Comparison of ENCODE assay signal across 11 cellular contexts in genomic region chr4:99574530-99575314, GRCh38. TPM values are rescaled to one million over a fixed set of nuclear protein-coding genes. Genes with fewer than 3 reads are reported as not detected.
A peak's percentile ranks its signal among the peaks of the same experiment; 100 is the strongest.
DNase-seq lines count a peak whose midpoint lies in the region; ATAC-seq, FAIRE-seq and TF ChIP-seq lines count a peak whose summit lies in the region.
"Had no signal": no experiment of that assay in that cellular context is flagged by ENCODE, and none has a peak within 500 bp of the region (broad histone marks: within the 10 kb centered on the region; RNA-seq: fewer than 3 reads in every experiment).

Gene MTTP (plus strand): TSS chr4:99574824. CDS start chr4:99574910, 86 bp downstream.

- H3K4me1 Mint-ChIP-seq in endodermal cell: peaks cover 5% of the 10 kb centered on the region

- intact Hi-C loops in pancreas (cut with DNase I): no loop called here
- intact Hi-C loops in Right ventricle myocardium superior (cut with DNase I): no loop called here
- intact Hi-C loops in sciatic nerve (cut with DNase I): no loop called here

- no peaks in the 10 kb centered on the region for H3K36me3 ChIP-seq in endodermal cell (ENCODE audit: control insufficient read depth, insufficient read depth, low read length)
- H3K36me3 ChIP-seq in pancreas: no peaks in the 10 kb centered on the region
- H3K36me3 ChIP-seq: BLaER1 had no signal

- no peaks in the 10 kb centered on the region for H3K9me3 ChIP-seq in endodermal cell (ENCODE audit: control insufficient read depth, low read length)
- H3K9me3 ChIP-seq in pancreas: no peaks in the 10 kb centered on the region
- H3K9me3 ChIP-seq: BLaER1 had no signal

- H3K4me1 ChIP-seq in endodermal cell (ENCODE audit: control insufficient read depth, insufficient read depth, low read length): no peaks in the 10 kb centered on the region
- no peaks in the 10 kb centered on the region for H3K4me1 ChIP-seq in pancreas
- H3K4me1 ChIP-seq: BLaER1 had no signal

- no peak for FAIRE-seq in pancreas (lab: Jason Lieb, UNC)

- 88 to 90% methylated on average over 1 to 3 of the region's 3 CpGs for WGBS in endodermal cell (ENCODE audit: insufficient coverage in 1 of 2, insufficient read length in 1 of 2), 2 experiments
- 79 to 83% methylated on average over 3 of the region's 3 CpGs for WGBS in pancreas, 2 donors

- ATAC-seq in GM21447 (IDR thresholded peaks at IDR 0.05; ENCODE audit: unreplicated experiment) (peak; percentile 87), HG03354 (IDR thresholded peaks at IDR 0.05; ENCODE audit: poor library complexity, severe bottlenecking, unreplicated experiment) (peak; percentile 85), pancreas (no peak), Right ventricle myocardium superior (ENCODE audit: poor library complexity) (no peak), sciatic nerve (no peak)

- H3K4me3 ChIP-seq in endodermal cell (ENCODE audit: low read length) (no peak within 1 kb of the TSS), pancreas (no peak within 1 kb of the TSS)
- H3K4me3 ChIP-seq: BLaER1 had no signal

- peak within 1 kb of the TSS; percentile 9 for H3K27ac Mint-ChIP-seq in endodermal cell

- no peaks in the 10 kb centered on the region for H3K36me3 Mint-ChIP-seq in endodermal cell (ENCODE audit: low read depth)

- DNase-seq in GM10266 (ENCODE audit: extremely low spot score) (peak; percentile 2), endodermal cell (no peak), pancreas (no peak), Right ventricle myocardium superior (no peak), sciatic nerve (ENCODE audit: low spot score) (no peak), NCI-H1105 treated with DMSO at 0.1 percent for 48 hours (lab: John Stamatoyannopoulos, UW) (no peak)
- DNase-seq: activated naive CD4-positive, alpha-beta T cell treated with Interleukin-2 at 50 U/mL for 16 hours had no signal

- no peaks in the 10 kb centered on the region for H3K27me3 ChIP-seq in endodermal cell (ENCODE audit: control insufficient read depth, insufficient read depth, low read length, poor library complexity, severe bottlenecking)
- H3K27me3 ChIP-seq in pancreas: peaks cover 0 to 5% (median 0%) of the 10 kb centered on the region in 4 donors
- H3K27me3 ChIP-seq: BLaER1 had no signal

- TF ChIP-seq CTCF in GM10266 (IDR thresholded peaks at IDR 0.05; ENCODE audit: control insufficient read depth, insufficient read depth, low read depth, missing control alignments) (no peak), endodermal cell (conservative IDR thresholded peaks at IDR 0.05) (no peak), pancreas (IDR thresholded peaks at IDR 0.05) (no peak)

- H3K27me3 Mint-ChIP-seq in endodermal cell (ENCODE audit: insufficient read depth): no peaks in the 10 kb centered on the region

- H3K9me3 Mint-ChIP-seq in endodermal cell: no peaks in the 10 kb centered on the region

- H3K27ac ChIP-seq in endodermal cell (ENCODE audit: low read depth, low read length) (peak within 1 kb of the TSS; percentile 55), pancreas (no peak within 1 kb of the TSS)
- H3K27ac ChIP-seq: BLaER1 had no signal

- H3K4me3 Mint-ChIP-seq in endodermal cell: no peak within 1 kb of the TSS

- H3K9ac ChIP-seq in endodermal cell (ENCODE audit: extremely low read depth, low read length, poor library complexity, severe bottlenecking): no peak within 1 kb of the TSS
- H3K9ac ChIP-seq: BLaER1 had no signal

RNA-seq across cellular contexts. Expression of gene MTTP, which starts in this region (rescaled TPM):
- total RNA-seq in endodermal cell: under 1 TPM; 0.11 to 0.42 TPM
- polyA plus RNA-seq in endodermal cell (2013, experiment 1 of 2): 6.7 TPM
- 4.8 TPM for polyA plus RNA-seq in endodermal cell (2013, experiment 2 of 2)
- under 1 TPM in 2 of 6 donors, not detected in 4; 0.04 to 0.28 TPM for total RNA-seq in pancreas
- under 1 TPM in 1 of 2 donors, not detected in 1; 0.05 TPM for polyA plus RNA-seq in pancreas
- 3.3 TPM for total RNA-seq in Right ventricle myocardium superior
- total RNA-seq in sciatic nerve: 0.49 TPM
- total RNA-seq: fibroblast of villous mesenchyme had no signal

Comparison
In these comparisons a context has a peak if more than half of its experiments do, and no peak if none do; other contexts are left out.
1. ATAC-seq: peak in GM21447 (single experiment) and HG03354 (single experiment); none in pancreas (0 of 4), Right ventricle myocardium superior (single experiment) and sciatic nerve (single experiment).